Comparison of ENCODE assay signal across 14 cellular contexts in genomic region chr4:118920247-118920646, GRCh38. TPM values are rescaled to one million over a fixed set of nuclear protein-coding genes. Genes with fewer than 3 reads are reported as not detected.
A peak's percentile ranks its signal among the peaks of the same experiment; 100 is the strongest.
DNase-seq lines count a peak whose midpoint lies in the region; ATAC-seq and TF ChIP-seq lines count a peak whose summit lies in the region.
"Had no signal": no experiment of that assay in that cellular context is flagged by ENCODE, and none has a peak within 500 bp of the region (broad histone marks: within the 10 kb centered on the region; RNA-seq: fewer than 3 reads in every experiment).

No MANE protein-coding gene starts in this region.

- no peak overlapping the region for H3K4me3 ChIP-seq in fibroblast of the aortic adventitia (ENCODE audit: low read depth, low read length)
- peak overlapping the region in 1 of 2 donors; percentile 7 for H3K4me3 ChIP-seq in muscle layer of duodenum (ENCODE audit: low read depth in 1 of 2, low read length in 2 of 2)
- H3K4me3 ChIP-seq in aorta (ENCODE audit: low read length in 2 of 2), result no peak overlapping the region
- H3K4me3 ChIP-seq: upper lobe of left lung had no signal

- H3K36me3 ChIP-seq in muscle layer of duodenum (ENCODE audit: control insufficient read depth in 1 of 2, insufficient read depth in 2 of 2, low read length in 2 of 2) (no peaks in the 10 kb centered on the region), aorta (ENCODE audit: control insufficient read depth in 1 of 2, insufficient read depth in 2 of 2, low read length in 1 of 2) (no peaks in the 10 kb centered on the region)
- H3K36me3 ChIP-seq: neutrophil, upper lobe of left lung had no signal

- intact Hi-C loops in Right ventricle myocardium inferior (cut with DNase I), result no loop called here
- intact Hi-C loops in cardiac septum (cut with DNase I), result no loop called here
- intact Hi-C loops in aorta (cut with DNase I), result no loop called here

- H3K4me1 ChIP-seq in muscle layer of duodenum (ENCODE audit: control insufficient read depth in 1 of 2, insufficient read depth in 2 of 2, low read length in 2 of 2) (peaks cover 4 to 49% of the 10 kb centered on the region in 2 donors), aorta (ENCODE audit: control insufficient read depth in 1 of 2, insufficient read depth in 2 of 2, low read length in 2 of 2) (peaks cover 5 to 18% of the 10 kb centered on the region in 2 donors)
- H3K4me1 ChIP-seq: Caco-2 had no signal

- TF ChIP-seq CTCF in fibroblast of the aortic adventitia (IDR thresholded peaks at IDR 0.05; ENCODE audit: insufficient read depth, low read length), result no peak

- peak overlapping the region; percentile 66 for H3K27ac ChIP-seq in muscle layer of duodenum (ENCODE audit: low read length)
- H3K27ac ChIP-seq in aorta (ENCODE audit: low read depth in 1 of 2, low read length in 2 of 2), result peak overlapping the region in 1 of 2 donors; percentile 79
- H3K27ac ChIP-seq: neutrophil, upper lobe of left lung had no signal

- H3K9me3 ChIP-seq in muscle layer of duodenum (ENCODE audit: control insufficient read depth in 1 of 2, low read length in 2 of 2) (no peaks in the 10 kb centered on the region), aorta (ENCODE audit: control insufficient read depth, low read length) (no peaks in the 10 kb centered on the region)
- H3K9me3 ChIP-seq: Caco-2, neutrophil, upper lobe of left lung had no signal

- ATAC-seq in Right ventricle myocardium inferior (peak; percentile 94), aorta (ENCODE audit: low FRiP score) (peak; percentile 81)

- H3K27me3 ChIP-seq in muscle layer of duodenum (ENCODE audit: low read depth, low read length) (no peaks in the 10 kb centered on the region), aorta (ENCODE audit: control insufficient read depth in 1 of 2, insufficient read depth in 2 of 2, low read length in 1 of 2) (no peaks in the 10 kb centered on the region)
- H3K27me3 ChIP-seq: neutrophil, upper lobe of left lung had no signal

- 2 to 3% methylated on average over 2 of the region's 2 CpGs for WGBS in aorta, 2 donors

- DNase-seq in Right ventricle myocardium inferior (ENCODE audit: missing footprints) (peak; percentile 66), cardiac septum (ENCODE audit: low spot score) (no peak), fibroblast of the aortic adventitia (ENCODE audit: low read depth) (peak; percentile 65), aorta (peak in 1 of 2 donors; percentile 52), activated gamma-delta T cell (lab: John Stamatoyannopoulos, UW) (no peak), DMS153 treated with DMSO at 0.1 percent for 48 hours (lab: John Stamatoyannopoulos, UW; ENCODE audit: unreplicated experiment) (no peak), GM03348 (ENCODE audit: low spot score) (no peak)
- DNase-seq: activated T-cell treated with anti-CD3 and anti-CD28 coated beads, Interleukin-2, amount 50 U/mL, for 24 hours; Caco-2; stimulated activated CD4-positive, alpha-beta T cell treated with anti-CD3 and anti-CD28 coated beads, Interleukin-12 subunit alpha, Interleukin-12 subunit beta, amount 100 ng/mL, for 4 hours; T-helper 1 cell; upper lobe of left lung had no signal

RNA-seq across cellular contexts. Expression of gene SYNPO2, which starts 31.6 kb away (rescaled TPM):
- total RNA-seq in Right ventricle myocardium inferior (206 TPM), cardiac septum (316 TPM), fibroblast of the aortic adventitia (ENCODE audit: low replicate concordance) (3.4 and 28.3 TPM in 2 replicates), aorta (1,000 to 10,000 TPM in 1 of 2 donors, 100 to 1,000 TPM in 1; 393 to 1,531 TPM)
- polyA plus RNA-seq in aorta, result 100 to 1,000 TPM in 1 of 2 donors, 10 to 100 TPM in 1; 85.9 to 154 TPM

Comparison
In these comparisons a context has a peak if more than half of its experiments do, and no peak if none do; other contexts are left out.
1. DNase-seq: peak in Right ventricle myocardium inferior (single experiment) and fibroblast of the aortic adventitia (single experiment); none in cardiac septum (single experiment), activated gamma-delta T cell (single experiment), DMS153 treated with DMSO at 0.1 percent for 48 hours (single experiment) and GM03348 (single experiment).